28 cellular contexts compared by ENCODE assay signal in the genomic region with DNA sequence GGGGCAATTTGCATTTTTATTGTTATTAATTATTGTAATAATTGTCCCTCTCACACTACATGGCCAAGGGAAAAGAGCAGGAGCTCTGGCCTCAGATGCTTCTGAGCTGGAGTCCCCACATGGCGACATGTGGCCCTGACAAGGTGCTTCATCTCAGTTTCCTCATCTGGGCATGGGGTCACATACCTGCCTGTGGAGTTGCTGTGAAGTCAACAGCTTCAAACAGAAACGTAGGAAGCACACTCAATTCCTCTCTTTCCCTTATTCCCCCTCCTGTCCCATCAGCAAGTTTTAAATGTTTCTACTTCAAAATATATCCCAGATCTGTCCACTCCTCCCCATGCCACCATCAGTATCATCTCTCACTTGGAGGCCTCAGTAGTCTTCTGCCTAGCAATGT. TPM values are rescaled to one million over a fixed set of nuclear protein-coding genes. Genes with fewer than 3 reads are reported as not detected.
DNase-seq lines count a peak whose midpoint lies in the region; ATAC-seq and TF ChIP-seq lines count a peak whose summit lies in the region.
"Had no signal": no experiment of that assay in that cellular context is flagged by ENCODE, and none has a peak within 500 bp of the region (broad histone marks: within the 10 kb centered on the region; RNA-seq: fewer than 3 reads in every experiment).

No MANE protein-coding gene starts in this region.

- no peak overlapping the region for H3K4me2 ChIP-seq in neural progenitor cell
- H3K4me2 ChIP-seq: A549 had no signal

- DNase-seq in heart right ventricle (no peak), left cardiac atrium (no peak), colonic mucosa (no peak), neural progenitor cell (ENCODE audit: low spot score) (no peak), thyroid gland (no peak), NAMALWA (ENCODE audit: low spot score) (no peak), NCI-H524 (lab: John Stamatoyannopoulos, UW) (no peak)
- DNase-seq in activated T-helper 1 cell treated with anti-CD3 and anti-CD28 coated beads, Interleukin-12 subunit alpha, Interleukin-12 subunit beta, Interleukin-2, Interleukin-4 antibody, amounts not matched to agents 30 ng/mL and 10 ng/mL and 1 ng/mL, durations not matched to agents 14 hours and 24 hours and 36 hours (ENCODE audit: low spot score), result no peak
- DNase-seq: activated CD8-positive, alpha-beta memory T cell treated with anti-CD3 and anti-CD28 coated beads, Interleukin-2, amount 50 U/mL, for 48 hours; activated CD8-positive, alpha-beta T cell treated with anti-CD3 and anti-CD28 coated beads for 36 hours; activated naive CD4-positive, alpha-beta T cell treated with anti-CD3 and anti-CD28 coated beads for 36 hours; AML-193; CD4-positive, alpha-beta memory T cell; effector CD8-positive, alpha-beta T cell; KG1; NCI-H187; NCI-H510A treated with DMSO at 0.1 percent for 48 hours; NK-92 treated with Interleukin-12 subunit alpha and Interleukin-12 subunit beta, amount 100 ng/mL, for 24 hours; PC-3; SHP77; stimulated activated CD4-positive, alpha-beta T cell treated with anti-CD3 and anti-CD28 coated beads, Interleukin-1b, Interleukin-23, amount 100 ng/mL, for 48 hours; stimulated activated naive CD4-positive, alpha-beta T cell treated with Interleukin-2 at 50 U/mL for 16 hours had no signal

- H3K27me3 Mint-ChIP-seq in neural progenitor cell (ENCODE audit: insufficient read depth, low read depth), result peaks cover 17% of the 10 kb centered on the region
- H3K27me3 Mint-ChIP-seq in activated T-helper 1 cell treated with anti-CD3 and anti-CD28 coated beads, Interleukin-12 subunit alpha, Interleukin-12 subunit beta, Interleukin-2, Interleukin-4 antibody, amounts not matched to agents 30 ng/mL and 10 ng/mL and 1 ng/mL, durations not matched to agents 14 hours and 24 hours and 36 hours (ENCODE audit: insufficient read depth), result peaks cover 12% of the 10 kb centered on the region

- H3K27ac ChIP-seq in heart right ventricle (peak overlapping the region in 6 of 10 donors; percentile 6 to 79 (median 68)), colonic mucosa (peak overlapping the region; percentile 29), neural progenitor cell (no peak overlapping the region), thyroid gland (peak overlapping the region in 2 of 3 donors; percentile 19 to 22)
- H3K27ac ChIP-seq: A549, HL-60, lower lobe of right lung, thoracic aorta had no signal

- no peak overlapping the region for H2AFZ ChIP-seq in neural progenitor cell (replicated peaks)

- peak overlapping the region in 1 of 2 donors; percentile 4 for H3K9ac ChIP-seq in colonic mucosa (ENCODE audit: low read depth in 2 of 2, low read length in 2 of 2)
- H3K9ac ChIP-seq in neural progenitor cell, result no peak overlapping the region

- 53 to 56% methylated on average over 2 of the region's 2 CpGs for WGBS in heart right ventricle, 2 donors
- WGBS in thyroid gland, 2 donors, result 53 to 68% methylated on average over 2 of the region's 2 CpGs

- intact Hi-C loops in heart right ventricle (cut with DNase I), result no loop called here
- intact Hi-C loops in left cardiac atrium (cut with DNase I), result loop anchor here in 1 of 2 donors (10.0 kb wide), 1 partner anchor 56 kb away; no protein-coding TSS in a partner anchor
- intact Hi-C loops in colonic mucosa (cut with DNase I), result no loop called here
- intact Hi-C loops in thyroid gland (cut with DNase I), result no loop called here
- intact Hi-C loops in activated T-helper 1 cell treated with anti-CD3 and anti-CD28 coated beads, Interleukin-12 subunit alpha, Interleukin-12 subunit beta, Interleukin-2, Interleukin-4 antibody, amounts not matched to agents 30 ng/mL and 10 ng/mL and 1 ng/mL, durations not matched to agents 14 hours and 24 hours and 36 hours (cut with micrococcal nuclease), result no loop called here

- no peaks in the 10 kb centered on the region for H3K79me2 ChIP-seq in neural progenitor cell (ENCODE audit: low read depth)

- peaks cover 36% of the 10 kb centered on the region for H3K4me1 Mint-ChIP-seq in neural progenitor cell
- peaks cover 7% of the 10 kb centered on the region for H3K4me1 Mint-ChIP-seq in activated T-helper 1 cell treated with anti-CD3 and anti-CD28 coated beads, Interleukin-12 subunit alpha, Interleukin-12 subunit beta, Interleukin-2, Interleukin-4 antibody, amounts not matched to agents 30 ng/mL and 10 ng/mL and 1 ng/mL, durations not matched to agents 14 hours and 24 hours and 36 hours (ENCODE audit: low read depth)

- H3K4me1 ChIP-seq in heart right ventricle (peaks cover 10 to 74% (median 54%) of the 10 kb centered on the region in 9 donors), colonic mucosa (peaks cover 5% of the 10 kb centered on the region), neural progenitor cell (no peaks in the 10 kb centered on the region), thyroid gland (peaks cover 8 to 30% of the 10 kb centered on the region in 2 donors)
- H3K4me1 ChIP-seq: A549 had no signal

- TF ChIP-seq POLR2A in thyroid gland (IDR thresholded peaks at IDR 0.05), result no peak

- no peaks in the 10 kb centered on the region for H3K36me3 Mint-ChIP-seq in neural progenitor cell
- H3K36me3 Mint-ChIP-seq in activated T-helper 1 cell treated with anti-CD3 and anti-CD28 coated beads, Interleukin-12 subunit alpha, Interleukin-12 subunit beta, Interleukin-2, Interleukin-4 antibody, amounts not matched to agents 30 ng/mL and 10 ng/mL and 1 ng/mL, durations not matched to agents 14 hours and 24 hours and 36 hours (ENCODE audit: low read depth), result no peaks in the 10 kb centered on the region
- H3K36me3 Mint-ChIP-seq: CD4-positive, alpha-beta memory T cell; naive thymus-derived CD8-positive, alpha-beta T cell had no signal

- peaks cover 3% of the 10 kb centered on the region for H3K9me3 Mint-ChIP-seq in neural progenitor cell
- no peaks in the 10 kb centered on the region for H3K9me3 Mint-ChIP-seq in activated T-helper 1 cell treated with anti-CD3 and anti-CD28 coated beads, Interleukin-12 subunit alpha, Interleukin-12 subunit beta, Interleukin-2, Interleukin-4 antibody, amounts not matched to agents 30 ng/mL and 10 ng/mL and 1 ng/mL, durations not matched to agents 14 hours and 24 hours and 36 hours
- H3K9me3 Mint-ChIP-seq: activated CD8-positive, alpha-beta T cell treated with anti-CD3 and anti-CD28 coated beads for 36 hours; activated naive CD4-positive, alpha-beta T cell treated with anti-CD3 and anti-CD28 coated beads for 36 hours; CD4-positive, alpha-beta memory T cell; naive thymus-derived CD8-positive, alpha-beta T cell had no signal

- peaks cover 3% of the 10 kb centered on the region for H4K20me1 ChIP-seq in neural progenitor cell (ENCODE audit: low read depth)

- peaks cover 12% of the 10 kb centered on the region for H3F3A ChIP-seq in neural progenitor cell (ENCODE audit: low read depth)

- H3K36me3 ChIP-seq in heart right ventricle (no peaks in the 10 kb centered on the region), colonic mucosa (no peaks in the 10 kb centered on the region), neural progenitor cell (no peaks in the 10 kb centered on the region), thyroid gland (no peaks in the 10 kb centered on the region)
- H3K36me3 ChIP-seq: lower lobe of right lung, thoracic aorta had no signal

- TF ChIP-seq CTCF in heart right ventricle (IDR thresholded peaks at IDR 0.05) (no peak), colonic mucosa (IDR thresholded peaks at IDR 0.05) (no peak), neural progenitor cell (IDR thresholded peaks at IDR 0.05) (no peak), thyroid gland (IDR thresholded peaks at IDR 0.05) (no peak)

- no peak overlapping the region for H3K4me3 Mint-ChIP-seq in neural progenitor cell
- no peak overlapping the region for H3K4me3 Mint-ChIP-seq in activated T-helper 1 cell treated with anti-CD3 and anti-CD28 coated beads, Interleukin-12 subunit alpha, Interleukin-12 subunit beta, Interleukin-2, Interleukin-4 antibody, amounts not matched to agents 30 ng/mL and 10 ng/mL and 1 ng/mL, durations not matched to agents 14 hours and 24 hours and 36 hours
- H3K4me3 Mint-ChIP-seq: activated CD8-positive, alpha-beta T cell treated with anti-CD3 and anti-CD28 coated beads for 36 hours; activated naive CD4-positive, alpha-beta T cell treated with anti-CD3 and anti-CD28 coated beads for 36 hours; CD4-positive, alpha-beta memory T cell; naive thymus-derived CD8-positive, alpha-beta T cell had no signal

- no peaks in the 10 kb centered on the region for H3K9me3 ChIP-seq in heart right ventricle
- H3K9me3 ChIP-seq in colonic mucosa, result no peaks in the 10 kb centered on the region
- H3K9me3 ChIP-seq in neural progenitor cell (ENCODE audit: low read depth), result no peaks in the 10 kb centered on the region
- H3K9me3 ChIP-seq in thyroid gland, result no peaks in the 10 kb centered on the region
- H3K9me3 ChIP-seq: A549, lower lobe of right lung, thoracic aorta had no signal

- no peak for ATAC-seq in heart right ventricle
- no peak for ATAC-seq in left cardiac atrium
- ATAC-seq: A549; activated CD8-positive, alpha-beta T cell treated with anti-CD3 and anti-CD28 coated beads for 36 hours; naive thymus-derived CD8-positive, alpha-beta T cell; PC-3 had no signal

- H3K27ac Mint-ChIP-seq in neural progenitor cell, result peak overlapping the region; percentile 39
- H3K27ac Mint-ChIP-seq in activated T-helper 1 cell treated with anti-CD3 and anti-CD28 coated beads, Interleukin-12 subunit alpha, Interleukin-12 subunit beta, Interleukin-2, Interleukin-4 antibody, amounts not matched to agents 30 ng/mL and 10 ng/mL and 1 ng/mL, durations not matched to agents 14 hours and 24 hours and 36 hours, result no peak overlapping the region
- H3K27ac Mint-ChIP-seq: activated CD8-positive, alpha-beta T cell treated with anti-CD3 and anti-CD28 coated beads for 36 hours; activated naive CD4-positive, alpha-beta T cell treated with anti-CD3 and anti-CD28 coated beads for 36 hours; CD4-positive, alpha-beta memory T cell had no signal

- H3K4me3 ChIP-seq in heart right ventricle (no peak overlapping the region), colonic mucosa (no peak overlapping the region), neural progenitor cell (no peak overlapping the region), thyroid gland (replicated peaks in 1 of 3) (no peak overlapping the region)
- H3K4me3 ChIP-seq: A549, lower lobe of right lung had no signal

- no peaks in the 10 kb centered on the region for H3K27me3 ChIP-seq in heart right ventricle
- H3K27me3 ChIP-seq in colonic mucosa, result no peaks in the 10 kb centered on the region
- peaks cover 14% of the 10 kb centered on the region for H3K27me3 ChIP-seq in neural progenitor cell
- no peaks in the 10 kb centered on the region for H3K27me3 ChIP-seq in thyroid gland

RNA-seq across cellular contexts. Expression of a gene that starts 8.7 kb away (rescaled TPM):
- total RNA-seq in heart right ventricle (10 to 100 TPM in 9 of 10 donors, 1 to 10 TPM in 1; 2.8 to 98.2 (median 29.0) TPM), left cardiac atrium (10 to 100 TPM; 14.7 to 63.5 TPM), colonic mucosa (1 to 10 TPM; 4.6 to 8.0 TPM), neural progenitor cell (ENCODE audit: low replicate concordance) (0.56 TPM in 1 of 2 replicates, not detected in the other), thyroid gland (1 to 10 TPM; 1.1 to 4.6 (median 2.9) TPM)
- 10 to 100 TPM in 1 of 2 donors, 1 to 10 TPM in 1; 4.4 to 18.4 TPM for polyA plus RNA-seq in heart right ventricle
- total RNA-seq in activated T-helper 1 cell treated with anti-CD3 and anti-CD28 coated beads, Interleukin-12 subunit alpha, Interleukin-12 subunit beta, Interleukin-2, Interleukin-4 antibody, amounts not matched to agents 30 ng/mL and 10 ng/mL and 1 ng/mL, durations not matched to agents 14 hours and 24 hours and 36 hours, result 0.54 and 0.61 TPM in 2 replicates
- total RNA-seq: MCF 10A, PC-3 had no signal

RNA-seq across cellular contexts. Expression of a gene that starts 44.0 kb away (rescaled TPM):
- 100 to 1,000 TPM in 2 of 10 donors, 10 to 100 TPM in 8; 34.5 to 106 (median 49.2) TPM for total RNA-seq in heart right ventricle
- polyA plus RNA-seq in heart right ventricle, result 10 to 100 TPM; 21.1 to 50.3 TPM
- total RNA-seq in left cardiac atrium, result 10 to 100 TPM; 52.4 to 56.3 TPM
- 10 to 100 TPM in 1 of 2 donors, 1 to 10 TPM in 1; 9.9 to 23.6 TPM for total RNA-seq in colonic mucosa
- total RNA-seq in neural progenitor cell (ENCODE audit: low replicate concordance), result 81.6 and 93.1 TPM in 2 replicates
- 10 to 100 TPM; 35.3 to 69.4 (median 44.3) TPM for total RNA-seq in thyroid gland
- total RNA-seq in activated T-helper 1 cell treated with anti-CD3 and anti-CD28 coated beads, Interleukin-12 subunit alpha, Interleukin-12 subunit beta, Interleukin-2, Interleukin-4 antibody, amounts not matched to agents 30 ng/mL and 10 ng/mL and 1 ng/mL, durations not matched to agents 14 hours and 24 hours and 36 hours, result 60.2 and 62.6 TPM in 2 replicates

RNA-seq across cellular contexts. Expression of a gene that starts 55.2 kb away (rescaled TPM):
- total RNA-seq in heart right ventricle, result 100 to 1,000 TPM in 1 of 10 donors, 10 to 100 TPM in 9; 64.6 to 104 (median 74.7) TPM
- 10 to 100 TPM; 22.5 to 23.1 TPM for polyA plus RNA-seq in heart right ventricle
- total RNA-seq in left cardiac atrium, result 10 to 100 TPM; 62.9 to 74.1 TPM
- total RNA-seq in colonic mucosa, result 10 to 100 TPM; 46.3 to 49.5 TPM
- total RNA-seq in neural progenitor cell (ENCODE audit: low replicate concordance), result 17.8 and 21.2 TPM in 2 replicates
- 10 to 100 TPM; 58.2 to 89.6 (median 68.9) TPM for total RNA-seq in thyroid gland
- 31.5 and 31.8 TPM in 2 replicates for total RNA-seq in activated T-helper 1 cell treated with anti-CD3 and anti-CD28 coated beads, Interleukin-12 subunit alpha, Interleukin-12 subunit beta, Interleukin-2, Interleukin-4 antibody, amounts not matched to agents 30 ng/mL and 10 ng/mL and 1 ng/mL, durations not matched to agents 14 hours and 24 hours and 36 hours
